8 cellular contexts compared by ENCODE assay signal in genomic region chr17:76558210-76559095, GRCh38. TPM values are rescaled to one million over a fixed set of nuclear protein-coding genes. Genes with fewer than 3 reads are reported as not detected.
DNase-seq lines count a peak whose midpoint lies in the region; ATAC-seq and TF ChIP-seq lines count a peak whose summit lies in the region.

No MANE protein-coding gene starts in this region.

- peak overlapping the region; percentile 96 for H3K4me3 Mint-ChIP-seq in activated naive CD4-positive, alpha-beta T cell treated with anti-CD3 and anti-CD28 coated beads for 36 hours

- no peaks in the 10 kb centered on the region for H3K9me3 Mint-ChIP-seq in activated naive CD4-positive, alpha-beta T cell treated with anti-CD3 and anti-CD28 coated beads for 36 hours

- peaks cover 50% of the 10 kb centered on the region for H3K36me3 Mint-ChIP-seq in activated naive CD4-positive, alpha-beta T cell treated with anti-CD3 and anti-CD28 coated beads for 36 hours (ENCODE audit: low read depth)

- DNase-seq in activated naive CD4-positive, alpha-beta T cell treated with anti-CD3 and anti-CD28 coated beads for 36 hours: peak; percentile 50
- no peak for DNase-seq in activated naive CD4-positive, alpha-beta T cell treated with Interleukin-2 at 50 U/mL for 16 hours
- DNase-seq in NT2/D1 (ENCODE audit: low read depth, low spot score) (no peak), choroid plexus epithelial cell (ENCODE audit: low read depth) (peak; percentile 42), medulla oblongata (ENCODE audit: extremely low spot score) (peak; percentile 58), occipital lobe (lab: John Stamatoyannopoulos, UW) (no peak)

- peak; percentile 61 for TF ChIP-seq CTCF in choroid plexus epithelial cell (conservative IDR thresholded peaks at IDR 0.05; ENCODE audit: low read depth, low read length)

- H3K27ac Mint-ChIP-seq in activated naive CD4-positive, alpha-beta T cell treated with anti-CD3 and anti-CD28 coated beads for 36 hours: peak overlapping the region; percentile 96

- intact Hi-C loops in activated naive CD4-positive, alpha-beta T cell treated with anti-CD3 and anti-CD28 coated beads for 36 hours (cut with micrococcal nuclease): loop anchor here (1.0 to 5.0 kb wide), 4 partner anchors 66 to 169 kb away; partner anchors contain the start of genes JMJD6, METTL23 and UBE2O

- H3K4me1 ChIP-seq in NT2/D1 (ENCODE audit: insufficient read depth, insufficient read length): peaks cover 2% of the 10 kb centered on the region
- no peaks in the 10 kb centered on the region for H3K4me1 ChIP-seq in urinary bladder (ENCODE audit: insufficient read depth)

- H3K4me3 ChIP-seq in NT2/D1 (ENCODE audit: insufficient read length, low read depth) (peak overlapping the region; percentile 98), choroid plexus epithelial cell (ENCODE audit: low read depth, low read length) (peak overlapping the region; percentile 89), urinary bladder (ENCODE audit: low read depth, low read length) (peak overlapping the region; percentile 66)

- no peak overlapping the region for H3K27ac ChIP-seq in urinary bladder (ENCODE audit: low read depth)

- peaks cover 52% of the 10 kb centered on the region for H3K36me3 ChIP-seq in NT2/D1 (ENCODE audit: insufficient read depth, insufficient read length, low read length)
- H3K36me3 ChIP-seq in urinary bladder (ENCODE audit: insufficient read depth): no peaks in the 10 kb centered on the region

- H3K27me3 Mint-ChIP-seq in activated naive CD4-positive, alpha-beta T cell treated with anti-CD3 and anti-CD28 coated beads for 36 hours (ENCODE audit: low read depth): no peaks in the 10 kb centered on the region

- WGBS in urinary bladder: 6% methylated on average over 14 of the region's 14 CpGs

- peaks cover 63% of the 10 kb centered on the region for H3K4me1 Mint-ChIP-seq in activated naive CD4-positive, alpha-beta T cell treated with anti-CD3 and anti-CD28 coated beads for 36 hours (ENCODE audit: low read depth)

- H3K27me3 ChIP-seq in NT2/D1 (ENCODE audit: insufficient read depth, insufficient read length): no peaks in the 10 kb centered on the region

- no peaks in the 10 kb centered on the region for H3K9me3 ChIP-seq in NT2/D1 (ENCODE audit: insufficient read depth, low read length)

- ATAC-seq in HG03039 (IDR thresholded peaks at IDR 0.05; ENCODE audit: unreplicated experiment): no peak

- H3K9ac ChIP-seq in NT2/D1 (ENCODE audit: insufficient read length, low read depth): peak overlapping the region; percentile 99

- CTCF ChIA-PET in activated naive CD4-positive, alpha-beta T cell treated with anti-CD3 and anti-CD28 coated beads for 36 hours (lab: Charles Lee): interaction anchor here (0.7 to 2.5 kb wide), 11 partner anchors 9 to 180 kb away, joined by 3 to 19 read pairs (median 5); no protein-coding TSS in a partner anchor

RNA-seq across cellular contexts. Expression of gene PRCD, which starts 18.6 kb away (rescaled TPM):
- total RNA-seq in activated naive CD4-positive, alpha-beta T cell treated with anti-CD3 and anti-CD28 coated beads for 36 hours: not detected
- 7.1 TPM for total RNA-seq in urinary bladder
- 10.6 TPM for polyA plus RNA-seq in urinary bladder
- total RNA-seq in occipital lobe: 1.9 TPM

RNA-seq across cellular contexts. Expression of gene CYGB, which starts 20.9 kb away (rescaled TPM):
- total RNA-seq in activated naive CD4-positive, alpha-beta T cell treated with anti-CD3 and anti-CD28 coated beads for 36 hours: not detected
- total RNA-seq in urinary bladder: 14.4 TPM
- polyA plus RNA-seq in urinary bladder: 68.7 TPM
- 1.2 TPM for total RNA-seq in occipital lobe

RNA-seq across cellular contexts. Expression of gene ST6GALNAC2, which starts 27.2 kb away (rescaled TPM):
- not detected for total RNA-seq in activated naive CD4-positive, alpha-beta T cell treated with anti-CD3 and anti-CD28 coated beads for 36 hours
- total RNA-seq in urinary bladder (10.3 TPM), occipital lobe (not detected)
- 7.6 TPM for polyA plus RNA-seq in urinary bladder

RNA-seq across cellular contexts. Expression of gene RHBDF2, which starts 57.2 kb away (rescaled TPM):
- 10 to 100 TPM; 13.3 to 13.4 TPM for total RNA-seq in activated naive CD4-positive, alpha-beta T cell treated with anti-CD3 and anti-CD28 coated beads for 36 hours
- total RNA-seq in urinary bladder (4.2 TPM), occipital lobe (2.2 TPM)
- 17.2 TPM for polyA plus RNA-seq in urinary bladder

Comparison
In these comparisons a context has a peak if more than half of its experiments do, and no peak if none do; other contexts are left out.
1. DNase-seq: peak in activated naive CD4-positive, alpha-beta T cell treated with anti-CD3 and anti-CD28 coated beads for 36 hours (single experiment), choroid plexus epithelial cell (single experiment) and medulla oblongata (single experiment); none in activated naive CD4-positive, alpha-beta T cell treated with Interleukin-2 at 50 U/mL for 16 hours (single experiment), NT2/D1 (single experiment) and occipital lobe (single experiment).
2. Peak in every context shown above with its lines, with median percentiles within 50 percentile points of each other: H3K4me3 ChIP-seq.